ENCODE assay signal across 8 cellular contexts in genomic region chr21:45820171-45821091, GRCh38.
A peak's percentile ranks its signal among the peaks of the same experiment; 100 is the strongest.
DNase-seq lines count a peak whose midpoint lies in the region; ATAC-seq and TF ChIP-seq lines count a peak whose summit lies in the region.

No MANE protein-coding gene starts in this region.

- H3K4me1 ChIP-seq in right atrium auricular region = peaks cover 0 to 7% of the 10 kb centered on the region in 2 donors

- intact Hi-C loops in sciatic nerve (cut with DNase I) = no loop called here

- TF ChIP-seq CTCF in GM12873 (IDR thresholded peaks at IDR 0.05; ENCODE audit: insufficient read depth, low read depth, low read length, missing control alignments) = peak; percentile 93
- peak; percentile 57 to 89 for TF ChIP-seq CTCF in right atrium auricular region (IDR thresholded peaks at IDR 0.05)

- no peaks in the 10 kb centered on the region for H3K27me3 ChIP-seq in right atrium auricular region

- no peak overlapping the region for H3K27ac ChIP-seq in right atrium auricular region

- no peak overlapping the region for H3K4me3 ChIP-seq in right atrium auricular region

- ATAC-seq in sciatic nerve (peak; percentile 93), HG02623 (IDR thresholded peaks at IDR 0.05; ENCODE audit: unreplicated experiment) (no peak)

- H3K9me3 ChIP-seq in right atrium auricular region = no peaks in the 10 kb centered on the region

- H3K36me3 ChIP-seq in right atrium auricular region = no peaks in the 10 kb centered on the region

- DNase-seq in NCI-H2029 (lab: John Stamatoyannopoulos, UW) (peak; percentile 71), T-helper 2 cell (peak; percentile 40 to 81 (median 71)), amniotic stem cell (lab: John Stamatoyannopoulos, UW) (peak; percentile 80), right atrium auricular region (ENCODE audit: low spot score) (peak; percentile 65), sciatic nerve (ENCODE audit: low spot score) (peak; percentile 88), mesenteric fat pad (ENCODE audit: low spot score) (no peak)
